In genomic region chr22:41621911-41622179, GRCh38 we compare ENCODE assay signal across 8 cellular contexts. TPM values are rescaled to one million over a fixed set of nuclear protein-coding genes. Genes with fewer than 3 reads are reported as not detected.
A peak's percentile ranks its signal among the peaks of the same experiment; 100 is the strongest.
DNase-seq lines count a peak whose midpoint lies in the region; ATAC-seq and TF ChIP-seq lines count a peak whose summit lies in the region.

No MANE protein-coding gene starts in this region.

- H2AFZ ChIP-seq in PC-3 (ENCODE audit: low read length) (peak overlapping the region; percentile 90; the same call in 1 of the 2 replicates), neuronal stem cell (ENCODE audit: low read length) (no peak overlapping the region)

- no peak overlapping the region for H3K23ac ChIP-seq in neuronal stem cell (ENCODE audit: low read depth, low read length, poor library complexity)

- peaks cover 6% of the 10 kb centered on the region for H3K36me3 ChIP-seq in CD4-positive, alpha-beta memory T cell (ENCODE audit: insufficient read depth, low read length)
- H3K36me3 ChIP-seq in PC-3 (ENCODE audit: low read depth, low read length) (peaks cover 7% of the 10 kb centered on the region), neuronal stem cell (replicated peaks in 1 of 2; ENCODE audit: control insufficient read depth in 2 of 2, insufficient read depth in 2 of 2, low read length in 2 of 2) (peaks cover 19 to 48% of the 10 kb centered on the region in 2 donors)

- no peak overlapping the region for H2AK5ac ChIP-seq in neuronal stem cell (ENCODE audit: low read depth, low read length)

- peaks cover 80% of the 10 kb centered on the region for H3K79me2 ChIP-seq in PC-3 (ENCODE audit: low read length)

- intact Hi-C loops in CD4-positive, alpha-beta memory T cell (cut with micrococcal nuclease): loop anchor here (1.0 to 2.0 kb wide), 7 partner anchors 32 to 336 kb away; partner anchors contain the start of genes POLR3H, RANGAP1, TEF and TOB2
- intact Hi-C loops in PC-3 (cut with micrococcal nuclease): no loop called here

- H3K27me3 ChIP-seq in CD4-positive, alpha-beta memory T cell (ENCODE audit: insufficient read depth, low read length): no peaks in the 10 kb centered on the region
- H3K27me3 ChIP-seq in PC-3 (ENCODE audit: low read length) (no peaks in the 10 kb centered on the region), neuronal stem cell (ENCODE audit: control insufficient read depth in 3 of 3, insufficient read depth in 3 of 3, low read depth in 1 of 3, low read length in 3 of 3) (no peaks in the 10 kb centered on the region)

- no peak overlapping the region for H4K8ac ChIP-seq in neuronal stem cell (ENCODE audit: low read depth, low read length)

- WGBS in neuronal stem cell (ENCODE audit: extremely low coverage in 2 of 2, insufficient read length in 2 of 2, insufficient replicate concordance in 1 of 2), 2 donors: no CpG with 5 or more reads among the region's 8 CpGs

- no peak overlapping the region for H3K14ac ChIP-seq in neuronal stem cell (ENCODE audit: low read length)

- no peaks in the 10 kb centered on the region for H3K27me3 Mint-ChIP-seq in CD4-positive, alpha-beta memory T cell
- no peaks in the 10 kb centered on the region for H3K27me3 Mint-ChIP-seq in endothelial cell (ENCODE audit: unreplicated experiment)

- H3K9me2 ChIP-seq in PC-3 (replicated peaks; ENCODE audit: low read length): no peaks in the 10 kb centered on the region

- H3K4me2 ChIP-seq in PC-3 (ENCODE audit: low read length) (peak overlapping the region; percentile 86), neuronal stem cell (ENCODE audit: insufficient read depth, low read length, poor library complexity, severe bottlenecking) (peak overlapping the region; percentile 58)

- TF ChIP-seq CTCF in PC-3 (conservative IDR thresholded peaks at IDR 0.05; ENCODE audit: low read depth, low read length) (no peak), endothelial cell (IDR thresholded peaks at IDR 0.05; ENCODE audit: unreplicated experiment) (no peak)

- POLR2A ChIA-PET in CD4-positive, alpha-beta memory T cell (lab: Charles Lee; ENCODE audit: partially characterized antibody): interaction anchor here (1.1 to 5.6 kb wide), 13 partner anchors 12 to 670 kb away, joined by 4 to 74 read pairs (median 6); partner anchors contain the start of genes ACO2, PHF5A, PMM1 and RANGAP1
- POLR2A ChIA-PET in PC-3 (lab: Charles Lee; ENCODE audit: unreplicated experiment): interaction anchor here (0.5 kb wide), 1 partner anchor 32 kb away, joined by 3 read pairs; the partner anchor contains the start of gene PMM1

- no peak for DNase-seq in CD4-positive, alpha-beta memory T cell
- DNase-seq in PC-3 (no peak), endothelial cell (ENCODE audit: low spot score) (no peak), neuronal stem cell (ENCODE audit: low spot score) (no peak), GM03348 (ENCODE audit: low spot score) (no peak), middle frontal gyrus (ENCODE audit: extremely low spot score, low spot score) (no peak), nucleus accumbens (lab: John Stamatoyannopoulos, UW) (no peak)

- peaks cover 9% of the 10 kb centered on the region; the same call in 1 of the 2 replicates for H4K20me1 ChIP-seq in PC-3 (ENCODE audit: low read length)

- peak overlapping the region; percentile 98 to 100 (median 99) for H3K27ac Mint-ChIP-seq in CD4-positive, alpha-beta memory T cell
- peak overlapping the region; percentile 99 for H3K27ac Mint-ChIP-seq in endothelial cell (ENCODE audit: unreplicated experiment)

- H2BK5ac ChIP-seq in neuronal stem cell (ENCODE audit: low read length): no peak overlapping the region

- no peak overlapping the region for H3K4ac ChIP-seq in neuronal stem cell (ENCODE audit: low read length)

- H3K9me3 Mint-ChIP-seq in CD4-positive, alpha-beta memory T cell: no peaks in the 10 kb centered on the region
- H3K9me3 Mint-ChIP-seq in endothelial cell (ENCODE audit: unreplicated experiment): no peaks in the 10 kb centered on the region

- no peak overlapping the region for H2BK120ac ChIP-seq in neuronal stem cell (ENCODE audit: low read depth, low read length)

- H3K27ac ChIP-seq in CD4-positive, alpha-beta memory T cell (ENCODE audit: low read depth, low read length): peak overlapping the region; percentile 100
- H3K27ac ChIP-seq in PC-3 (ENCODE audit: low read length) (peak overlapping the region; percentile 94), neuronal stem cell (replicated peaks; ENCODE audit: low read length) (no peak overlapping the region)

- H3K18ac ChIP-seq in neuronal stem cell (ENCODE audit: low read length): no peak overlapping the region

- H3F3A ChIP-seq in PC-3 (ENCODE audit: low read length, unreplicated experiment): no peaks in the 10 kb centered on the region

- H3K9me3 ChIP-seq in CD4-positive, alpha-beta memory T cell (ENCODE audit: control insufficient read depth in 1 of 2, low read length in 2 of 2): no peaks in the 10 kb centered on the region
- no peaks in the 10 kb centered on the region for H3K9me3 ChIP-seq in PC-3 (ENCODE audit: low read length)
- no peaks in the 10 kb centered on the region for H3K9me3 ChIP-seq in neuronal stem cell (replicated peaks in 1 of 2; ENCODE audit: control insufficient read depth in 2 of 2, insufficient read depth in 1 of 2, low read depth in 1 of 2, low read length in 2 of 2)

- H2BK12ac ChIP-seq in neuronal stem cell (ENCODE audit: low read length): no peak overlapping the region

- H3K79me1 ChIP-seq in neuronal stem cell (ENCODE audit: low read depth, low read length): peaks cover 10% of the 10 kb centered on the region

- BruUV-seq in PC-3 (replicated peaks; lab: Mats Ljungman, UMichigan): no TSS peak

- no peak overlapping the region for H4K91ac ChIP-seq in neuronal stem cell (ENCODE audit: low read depth, low read length, poor library complexity)

- CTCF ChIA-PET in CD4-positive, alpha-beta memory T cell (lab: Charles Lee; ENCODE audit: partially characterized antibody): interaction anchor here (1.0 to 1.6 kb wide), 3 partner anchors 32 to 45 kb away, joined by 3 to 6 read pairs (median 6); partner anchors contain the start of gene PMM1
- CTCF ChIA-PET in PC-3 (lab: Charles Lee): no interaction called here

- H3K9ac ChIP-seq in PC-3 (ENCODE audit: low read length) (peak overlapping the region; percentile 100), neuronal stem cell (ENCODE audit: low read depth, low read length, poor library complexity) (peak overlapping the region; percentile 100)

- peaks cover 41% of the 10 kb centered on the region for H3K4me1 ChIP-seq in CD4-positive, alpha-beta memory T cell (ENCODE audit: insufficient read depth, low read length)
- H3K4me1 ChIP-seq in PC-3 (ENCODE audit: insufficient read depth, low read length) (peaks cover 22% of the 10 kb centered on the region; the same call in 1 of the 2 replicates), neuronal stem cell (ENCODE audit: control insufficient read depth in 2 of 2, insufficient read depth in 1 of 2, low read depth in 1 of 2, low read length in 2 of 2) (peaks cover 8 to 15% of the 10 kb centered on the region in 2 donors)

- ATAC-seq in PC-3 (no peak), GM18520 (IDR thresholded peaks at IDR 0.05; ENCODE audit: unreplicated experiment) (no peak)

- peaks cover 16 to 24% of the 10 kb centered on the region in 2 donors for H3K36me3 Mint-ChIP-seq in CD4-positive, alpha-beta memory T cell
- H3K36me3 Mint-ChIP-seq in endothelial cell (ENCODE audit: low read depth, unreplicated experiment): peaks cover 2% of the 10 kb centered on the region

- H2BK15ac ChIP-seq in neuronal stem cell (ENCODE audit: low read length): no peak overlapping the region

- H3K4me1 Mint-ChIP-seq in CD4-positive, alpha-beta memory T cell: peaks cover 20 to 46% (median 31%) of the 10 kb centered on the region in 4 donors
- peaks cover 15% of the 10 kb centered on the region for H3K4me1 Mint-ChIP-seq in endothelial cell (ENCODE audit: unreplicated experiment)

- peak overlapping the region; percentile 93 to 100 (median 98) for H3K4me3 Mint-ChIP-seq in CD4-positive, alpha-beta memory T cell
- H3K4me3 Mint-ChIP-seq in endothelial cell (ENCODE audit: unreplicated experiment): peak overlapping the region; percentile 99

- peak overlapping the region; percentile 70 to 90 for H3K4me3 ChIP-seq in CD4-positive, alpha-beta memory T cell (ENCODE audit: low read length in 2 of 2)
- H3K4me3 ChIP-seq in PC-3 (ENCODE audit: low read length) (peak overlapping the region; percentile 100), neuronal stem cell (ENCODE audit: low read length in 2 of 2) (peak overlapping the region; percentile 94 to 96)

RNA-seq across cellular contexts. Expression of gene XRCC6, which starts 0.8 kb away (rescaled TPM):
- total RNA-seq in CD4-positive, alpha-beta memory T cell: 100 to 1,000 TPM; 174 to 181 TPM
- polyA plus RNA-seq in CD4-positive, alpha-beta memory T cell: 100 to 1,000 TPM; 441 to 593 TPM
- total RNA-seq in PC-3 (2014; rRNA removed) (404 and 432 TPM in 2 replicates), endothelial cell (ENCODE audit: unreplicated experiment) (211 TPM)
- polyA plus RNA-seq in neuronal stem cell (2013, experiment 1 of 2): 314 TPM
- 306 TPM for polyA plus RNA-seq in neuronal stem cell (2013, experiment 2 of 2)

RNA-seq across cellular contexts. Expression of gene DESI1, which starts 1.0 kb away (rescaled TPM):
- 10 to 100 TPM; 26.2 to 28.7 TPM for total RNA-seq in CD4-positive, alpha-beta memory T cell
- 10 to 100 TPM in 1 of 2 donors, 1 to 10 TPM in 1; 9.5 to 13.6 TPM for polyA plus RNA-seq in CD4-positive, alpha-beta memory T cell
- 20.9 and 21.9 TPM in 2 replicates for total RNA-seq in PC-3 (2014; rRNA removed)
- 23.2 TPM for total RNA-seq in endothelial cell (ENCODE audit: unreplicated experiment)
- 23.6 TPM for polyA plus RNA-seq in neuronal stem cell (2013, experiment 1 of 2)
- 24.6 TPM for polyA plus RNA-seq in neuronal stem cell (2013, experiment 2 of 2)

RNA-seq across cellular contexts. Expression of gene PMM1, which starts 32.2 kb away (rescaled TPM):
- total RNA-seq in CD4-positive, alpha-beta memory T cell: 10 to 100 TPM; 31.7 to 32.9 TPM
- polyA plus RNA-seq in CD4-positive, alpha-beta memory T cell: 10 to 100 TPM; 32.0 to 45.7 TPM
- total RNA-seq in PC-3 (2014; rRNA removed): 18.0 and 18.6 TPM in 2 replicates
- total RNA-seq in endothelial cell (ENCODE audit: unreplicated experiment): 6.0 TPM
- 13.7 TPM for polyA plus RNA-seq in neuronal stem cell (2013, experiment 1 of 2)
- polyA plus RNA-seq in neuronal stem cell (2013, experiment 2 of 2): 12.6 TPM
